In the genomic region with DNA sequence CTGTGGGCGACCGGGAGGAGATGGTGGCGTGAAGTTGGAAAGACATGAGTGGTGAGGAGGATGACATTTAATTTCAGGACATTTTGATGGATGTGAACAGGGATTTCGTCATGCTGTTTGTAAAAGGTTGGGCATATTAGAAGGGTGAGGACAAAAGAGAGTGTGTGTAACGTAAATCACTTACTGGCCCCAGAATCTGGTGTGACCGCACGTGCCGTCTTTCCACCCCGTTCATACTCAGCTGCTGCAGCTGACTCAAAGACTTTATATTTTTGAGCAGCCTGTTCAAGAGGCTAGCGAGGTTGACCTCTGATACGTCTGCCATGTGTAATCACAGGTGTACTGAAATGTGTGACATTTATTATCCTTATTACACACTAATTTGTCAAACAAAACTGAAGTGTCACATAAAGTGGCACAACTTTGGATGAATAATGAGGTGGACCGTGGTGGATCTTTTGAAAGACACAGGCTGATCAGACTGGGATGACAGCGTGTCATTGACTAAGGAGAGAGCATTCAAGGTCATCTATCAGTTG, we compare ENCODE assay signal across 1 cellular context.
TF ChIP-seq lines count a peak whose summit lies in the region.

No MANE protein-coding gene starts in this region.

TF ChIP-seq in HEK293, 187 proteins besides CTCF, POLR2A, EP300 and RAD21 (continued from another document):
- TF ChIP-seq, protein P1, sequence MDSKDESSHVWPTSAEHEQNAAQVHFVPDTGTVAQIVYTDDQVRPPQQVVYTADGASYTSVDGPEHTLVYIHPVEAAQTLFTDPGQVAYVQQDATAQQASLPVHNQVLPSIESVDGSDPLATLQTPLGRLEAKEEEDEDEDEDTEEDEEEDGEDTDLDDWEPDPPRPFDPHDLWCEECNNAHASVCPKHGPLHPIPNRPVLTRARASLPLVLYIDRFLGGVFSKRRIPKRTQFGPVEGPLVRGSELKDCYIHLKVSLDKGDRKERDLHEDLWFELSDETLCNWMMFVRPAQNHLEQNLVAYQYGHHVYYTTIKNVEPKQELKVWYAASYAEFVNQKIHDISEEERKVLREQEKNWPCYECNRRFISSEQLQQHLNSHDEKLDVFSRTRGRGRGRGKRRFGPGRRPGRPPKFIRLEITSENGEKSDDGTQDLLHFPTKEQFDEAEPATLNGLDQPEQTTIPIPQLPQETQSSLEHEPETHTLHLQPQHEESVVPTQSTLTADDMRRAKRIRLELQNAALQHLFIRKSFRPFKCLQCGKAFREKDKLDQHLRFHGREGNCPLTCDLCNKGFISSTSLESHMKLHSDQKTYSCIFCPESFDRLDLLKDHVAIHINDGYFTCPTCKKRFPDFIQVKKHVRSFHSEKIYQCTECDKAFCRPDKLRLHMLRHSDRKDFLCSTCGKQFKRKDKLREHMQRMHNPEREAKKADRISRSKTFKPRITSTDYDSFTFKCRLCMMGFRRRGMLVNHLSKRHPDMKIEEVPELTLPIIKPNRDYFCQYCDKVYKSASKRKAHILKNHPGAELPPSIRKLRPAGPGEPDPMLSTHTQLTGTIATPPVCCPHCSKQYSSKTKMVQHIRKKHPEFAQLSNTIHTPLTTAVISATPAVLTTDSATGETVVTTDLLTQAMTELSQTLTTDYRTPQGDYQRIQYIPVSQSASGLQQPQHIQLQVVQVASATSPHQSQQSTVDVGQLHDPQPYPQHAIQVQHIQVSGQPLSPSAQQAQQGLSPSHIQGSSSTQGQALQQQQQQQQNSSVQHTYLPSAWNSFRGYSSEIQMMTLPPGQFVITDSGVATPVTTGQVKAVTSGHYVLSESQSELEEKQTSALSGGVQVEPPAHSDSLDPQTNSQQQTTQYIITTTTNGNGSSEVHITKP (tag by site-specific recombination; IDR thresholded peaks at IDR 0.05) = no peak
- no peak for TF ChIP-seq ZNF707 (tag by site-specific recombination; IDR thresholded peaks at IDR 0.05)
